ENCODE assay signal across 8 cellular contexts in genomic region chr6:134123666-134124208, GRCh38.
A peak's percentile ranks its signal among the peaks of the same experiment; 100 is the strongest.
DNase-seq lines count a peak whose midpoint lies in the region; ATAC-seq and TF ChIP-seq lines count a peak whose summit lies in the region.

No MANE protein-coding gene starts in this region.

- H3K27ac ChIP-seq in AG04450 (ENCODE audit: low read depth, low read length) (no peak overlapping the region), endodermal cell (ENCODE audit: low read depth, low read length) (no peak overlapping the region)

- H3K27me3 Mint-ChIP-seq in endodermal cell (ENCODE audit: insufficient read depth) = no peaks in the 10 kb centered on the region

- H3K27ac Mint-ChIP-seq in endodermal cell = peak overlapping the region; percentile 91

- no peaks in the 10 kb centered on the region for H3K79me2 ChIP-seq in Loucy (ENCODE audit: insufficient read depth, low read length)

- H4K20me1 ChIP-seq in Loucy (ENCODE audit: insufficient read depth, low read length, poor library complexity, severe bottlenecking) = no peaks in the 10 kb centered on the region

- H3K27me3 ChIP-seq in AG04450 (ENCODE audit: control insufficient read depth, insufficient read depth, low read length) (no peaks in the 10 kb centered on the region), Loucy (ENCODE audit: insufficient read depth, low read length, poor library complexity, severe bottlenecking) (no peaks in the 10 kb centered on the region), endodermal cell (ENCODE audit: control insufficient read depth, insufficient read depth, low read length, poor library complexity, severe bottlenecking) (no peaks in the 10 kb centered on the region)

- WGBS in endodermal cell (ENCODE audit: insufficient coverage in 1 of 2, insufficient read length in 1 of 2), 2 experiments = 23 to 26% methylated on average over 3 to 4 of the region's 5 CpGs

- no peak for ATAC-seq in HG03457 (IDR thresholded peaks at IDR 0.05; ENCODE audit: unreplicated experiment)

- H2AFZ ChIP-seq in Loucy (ENCODE audit: low read length) = peak overlapping the region; percentile 40; the same call in 1 of the 2 replicates

- no peak overlapping the region for H3K9ac ChIP-seq in Loucy (ENCODE audit: low read depth, low read length, poor library complexity, severe bottlenecking)
- H3K9ac ChIP-seq in endodermal cell (ENCODE audit: extremely low read depth, low read length, poor library complexity, severe bottlenecking) = no peak overlapping the region

- no peaks in the 10 kb centered on the region for H3K36me3 ChIP-seq in Loucy (ENCODE audit: insufficient read depth, low read length)
- no peaks in the 10 kb centered on the region for H3K36me3 ChIP-seq in endodermal cell (ENCODE audit: control insufficient read depth, insufficient read depth, low read length)

- H3K36me3 Mint-ChIP-seq in endodermal cell (ENCODE audit: low read depth) = no peaks in the 10 kb centered on the region

- DNase-seq in AG04450 (ENCODE audit: low read depth, low spot score) (peak; percentile 75), GM12864 (ENCODE audit: low read depth) (no peak), SHP77 (lab: John Stamatoyannopoulos, UW) (peak; percentile 27 to 36), endodermal cell (peak; percentile 79), myocyte (ENCODE audit: low read depth) (peak; percentile 62), NK-92 (lab: John Stamatoyannopoulos, UW; ENCODE audit: unreplicated experiment) (no peak)

- POLR2A ChIA-PET in AG04450 (lab: Yijun Ruan, JAX) = interaction anchor here (0.8 kb wide), 1 partner anchor 748 kb away, joined by 4 read pairs; no protein-coding TSS in a partner anchor

- H3K9me3 Mint-ChIP-seq in endodermal cell = no peaks in the 10 kb centered on the region

- H3K4me3 Mint-ChIP-seq in endodermal cell = no peak overlapping the region

- H3K4me3 ChIP-seq in AG04450 (ENCODE audit: low read depth, low read length) = no peak overlapping the region
- no peak overlapping the region for H3K4me3 ChIP-seq in GM12864 (ENCODE audit: low read depth, low read length)
- no peak overlapping the region for H3K4me3 ChIP-seq in Loucy (ENCODE audit: low read length, poor library complexity, severe bottlenecking)
- no peak overlapping the region for H3K4me3 ChIP-seq in endodermal cell (ENCODE audit: low read length)

- H3K9me2 ChIP-seq in Loucy (replicated peaks; ENCODE audit: low read depth, low read length) = no peaks in the 10 kb centered on the region

- H3K4me1 ChIP-seq in Loucy (ENCODE audit: insufficient read depth, low read length, poor library complexity, severe bottlenecking) = no peaks in the 10 kb centered on the region
- H3K4me1 ChIP-seq in endodermal cell (ENCODE audit: control insufficient read depth, insufficient read depth, low read length) = no peaks in the 10 kb centered on the region

- H3K9me3 ChIP-seq in AG04450 (ENCODE audit: control insufficient read depth, insufficient read depth, low read length) = no peaks in the 10 kb centered on the region
- no peaks in the 10 kb centered on the region for H3K9me3 ChIP-seq in Loucy (ENCODE audit: insufficient read depth, low read depth, low read length)
- no peaks in the 10 kb centered on the region for H3K9me3 ChIP-seq in endodermal cell (ENCODE audit: control insufficient read depth, low read length)

- H3K4me2 ChIP-seq in Loucy (ENCODE audit: low read depth, low read length, poor library complexity, severe bottlenecking) = peak overlapping the region; percentile 6

- peak; percentile 63 for TF ChIP-seq CTCF in AG04450 (IDR thresholded peaks at IDR 0.05; ENCODE audit: low read depth, low read length)
- TF ChIP-seq CTCF in GM12864 (IDR thresholded peaks at IDR 0.05; ENCODE audit: low read depth, low read length, missing control alignments) = peak; percentile 59
- TF ChIP-seq CTCF in Loucy (conservative IDR thresholded peaks at IDR 0.05; ENCODE audit: low read length) = peak; percentile 84
- peak; percentile 89 for TF ChIP-seq CTCF in endodermal cell (conservative IDR thresholded peaks at IDR 0.05)

- no peaks in the 10 kb centered on the region for H3F3A ChIP-seq in Loucy (ENCODE audit: low read depth)

- H3K4me1 Mint-ChIP-seq in endodermal cell = peaks cover 4% of the 10 kb centered on the region

- CTCF ChIA-PET in AG04450 (lab: Charles Lee) = interaction anchor here (0.6 to 5.1 kb wide), 79 partner anchors 8 to 1758 kb away, joined by 3 to 109 read pairs (median 4); no protein-coding TSS in a partner anchor

Comparison
In these comparisons a context has a peak if more than half of its experiments do, and no peak if none do; other contexts are left out.
1. DNase-seq: peak in AG04450 (single experiment), SHP77 (2 of 2), endodermal cell (single experiment) and myocyte (single experiment); none in GM12864 (single experiment) and NK-92 (single experiment).
2. Peak in every context shown above with its lines, with median percentiles within 50 percentile points of each other: CTCF ChIP-seq.